ENCODE assay signal across 1 cellular context in the genomic region with DNA sequence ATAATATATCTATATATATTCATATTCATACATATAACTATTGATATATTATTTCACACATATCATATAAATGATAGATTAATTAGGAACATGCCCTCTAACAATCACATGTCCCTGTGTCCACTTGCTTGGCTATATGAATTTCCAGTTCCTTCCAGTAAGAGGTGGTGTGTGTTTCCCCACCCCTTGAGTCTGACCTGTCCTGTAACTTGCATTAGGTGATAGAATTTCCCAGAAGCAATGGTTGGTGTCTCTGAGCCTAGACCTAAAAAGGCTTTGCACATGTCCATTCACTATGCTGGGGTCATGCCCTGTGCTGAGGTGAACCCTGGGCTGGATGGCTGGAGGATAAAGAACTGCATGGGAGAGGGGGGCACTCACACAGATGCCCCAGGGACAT. TPM values are rescaled to one million over a fixed set of nuclear protein-coding genes. Genes with fewer than 3 reads are reported as not detected.
"Had no signal": no experiment of that assay in that cellular context is flagged by ENCODE, and none has a peak within 500 bp of the region (broad histone marks: within the 10 kb centered on the region; RNA-seq: fewer than 3 reads in every experiment).

No MANE protein-coding gene starts in this region.

RNA-seq across cellular contexts. Expression of gene AKR1C2, which starts 9.4 kb away (rescaled TPM):
- total RNA-seq: SK-MEL-5 had no signal
